In genomic region chr5:148735301-148735700, GRCh38 we compare ENCODE assay signal across 10 cellular contexts.
DNase-seq lines count a peak whose midpoint lies in the region.
"Had no signal": no experiment of that assay in that cellular context is flagged by ENCODE, and none has a peak within 500 bp of the region (broad histone marks: within the 10 kb centered on the region; RNA-seq: fewer than 3 reads in every experiment).

No MANE protein-coding gene starts in this region.

- DNase-seq in CD1c-positive myeloid dendritic cell (ENCODE audit: extremely low spot score): peak; percentile 60
- peak; percentile 21 for DNase-seq in ELR (ENCODE audit: low read depth)
- DNase-seq in NCI-H226: peak; percentile 23
- DNase-seq in kidney tubule cell (ENCODE audit: low spot score): peak; percentile 8
- no peak for DNase-seq in SIG-M5 treated with dmso at 0.1 percent for 504 hours (lab: John Stamatoyannopoulos, UW; ENCODE audit: unreplicated experiment)
- DNase-seq in HPDE6-E6E7 (ENCODE audit: extremely low spot score): no peak
- no peak for DNase-seq in SKM-1 treated with dmso at 0.1 percent for 144 hours (lab: John Stamatoyannopoulos, UW; ENCODE audit: unreplicated experiment)
- DNase-seq: NCI-H187 treated with DMSO at 0.1 percent for 48 hours, NCI-H526 treated with DMSO at 0.1 percent for 48 hours, T-cell had no signal

Comparison
In these comparisons a context has a peak if more than half of its experiments do, and no peak if none do; other contexts are left out.
1. DNase-seq: peak in CD1c-positive myeloid dendritic cell (single experiment), ELR (single experiment), NCI-H226 (single experiment) and kidney tubule cell (single experiment); none in SIG-M5 treated with dmso at 0.1 percent for 504 hours (single experiment), HPDE6-E6E7 (single experiment) and SKM-1 treated with dmso at 0.1 percent for 144 hours (single experiment).